ENCODE assay signal across 34 cellular contexts in genomic region chr5:9841516-9841915, GRCh38.
A peak's percentile ranks its signal among the peaks of the same experiment; 100 is the strongest.
DNase-seq lines count a peak whose midpoint lies in the region; ATAC-seq, FAIRE-seq and TF ChIP-seq lines count a peak whose summit lies in the region.
"Had no signal": no experiment of that assay in that cellular context is flagged by ENCODE, and none has a peak within 500 bp of the region (broad histone marks: within the 10 kb centered on the region; RNA-seq: fewer than 3 reads in every experiment).

No MANE protein-coding gene starts in this region.

- no peaks in the 10 kb centered on the region for H3K4me1 ChIP-seq in endodermal cell (ENCODE audit: control insufficient read depth, insufficient read depth, low read length)
- no peaks in the 10 kb centered on the region for H3K4me1 ChIP-seq in CD8-positive, alpha-beta T cell (ENCODE audit: insufficient read depth, low read length)
- no peaks in the 10 kb centered on the region for H3K4me1 ChIP-seq in CD8-positive, alpha-beta memory T cell (ENCODE audit: insufficient read depth, low read length)
- H3K4me1 ChIP-seq: A549; BE2C; BLaER1; BLaER1 treated with 17β-estradiol and CSF1 and Interleukin-3, amounts not matched to agents 10 nM and 100 nM; Caco-2 had no signal

- H3K27ac Mint-ChIP-seq in endodermal cell, result no peak overlapping the region
- H3K27ac Mint-ChIP-seq in CD8-positive, alpha-beta T cell, result no peak overlapping the region
- no peak overlapping the region for H3K27ac Mint-ChIP-seq in CD8-positive, alpha-beta memory T cell
- H3K27ac Mint-ChIP-seq: B cell; CD14-positive monocyte; CD4-positive, alpha-beta memory T cell; CD4-positive, alpha-beta T cell; CD4-positive, CD25-positive, alpha-beta regulatory T cell had no signal

- intact Hi-C loops in CD8-positive, alpha-beta T cell (cut with DNase I, micrococcal nuclease), result no loop called here

- in situ Hi-C loops in G401 (cut with HindIII; ENCODE audit: low sequenced_read_pairs), result no loop called here

- DNase-seq in G401 (ENCODE audit: low spot score) (peak; percentile 68), HTR-8/SVneo (ENCODE audit: insufficient read length, low spot score) (no peak), cerebellar cortex (ENCODE audit: low spot score) (peak; percentile 54), endodermal cell (peak; percentile 2), NCI-H1436 (lab: John Stamatoyannopoulos, UW) (no peak)
- no peak for DNase-seq in CD8-positive, alpha-beta T cell
- no peak for DNase-seq in CD8-positive, alpha-beta memory T cell
- DNase-seq in effector CD8-positive, alpha-beta T cell (lab: John Stamatoyannopoulos, UW), result no peak
- DNase-seq: 8988T; ACHN; AML-193; BE2C; Caco-2; Calu3; CD4-positive, alpha-beta memory T cell; CD4-positive, alpha-beta T cell; CD4-positive, CD25-positive, alpha-beta regulatory T cell; COR-L47; DMS 273 treated with DMSO at 0.1 percent for 48 hours; DMS153; DMS79; DMS79 treated with DMSO at 0.1 percent for 48 hours; DND-41; EL had no signal

- H3K9me3 Mint-ChIP-seq in endodermal cell, result peaks cover 47% of the 10 kb centered on the region
- peaks cover 11% of the 10 kb centered on the region for H3K9me3 Mint-ChIP-seq in CD8-positive, alpha-beta T cell
- H3K9me3 Mint-ChIP-seq in CD8-positive, alpha-beta memory T cell, result peaks cover 0 to 17% (median 7%) of the 10 kb centered on the region in 5 donors

- no peak for ATAC-seq in CD8-positive, alpha-beta T cell
- ATAC-seq: A549 had no signal

- FAIRE-seq in HTR-8/SVneo (lab: Jason Lieb, UNC), result peak; percentile 57
- FAIRE-seq: A204.1, A549, D721Med, G401.6 had no signal

- peaks cover 2% of the 10 kb centered on the region for H3K27me3 Mint-ChIP-seq in endodermal cell (ENCODE audit: insufficient read depth)
- H3K27me3 Mint-ChIP-seq in CD8-positive, alpha-beta T cell (ENCODE audit: low read depth), result peaks cover 2% of the 10 kb centered on the region
- H3K27me3 Mint-ChIP-seq in CD8-positive, alpha-beta memory T cell, result no peaks in the 10 kb centered on the region
- H3K27me3 Mint-ChIP-seq: B cell; CD4-positive, alpha-beta memory T cell; CD4-positive, alpha-beta T cell; CD4-positive, CD25-positive, alpha-beta regulatory T cell had no signal

- no peak for TF ChIP-seq CTCF in endodermal cell (conservative IDR thresholded peaks at IDR 0.05)
- no peak for TF ChIP-seq CTCF in CD8-positive, alpha-beta T cell (IDR thresholded peaks at IDR 0.05)

- peak overlapping the region; percentile 67 for H3K4me3 ChIP-seq in endodermal cell (ENCODE audit: low read length)
- no peak overlapping the region for H3K4me3 ChIP-seq in CD8-positive, alpha-beta T cell (ENCODE audit: low read depth, low read length)
- H3K4me3 ChIP-seq in CD8-positive, alpha-beta memory T cell (ENCODE audit: low read length), result no peak overlapping the region
- H3K4me3 ChIP-seq: A549; BLaER1; BLaER1 treated with 17β-estradiol and CSF1 and Interleukin-3, amounts not matched to agents 10 nM and 100 nM had no signal

- no peaks in the 10 kb centered on the region for H3K27me3 ChIP-seq in endodermal cell (ENCODE audit: control insufficient read depth, insufficient read depth, low read length, poor library complexity, severe bottlenecking)
- H3K27me3 ChIP-seq in CD8-positive, alpha-beta T cell (ENCODE audit: insufficient read depth, low read length), result no peaks in the 10 kb centered on the region
- H3K27me3 ChIP-seq in CD8-positive, alpha-beta memory T cell (ENCODE audit: insufficient read depth, low read length, poor library complexity, severe bottlenecking), result no peaks in the 10 kb centered on the region
- H3K27me3 ChIP-seq: BE2C; BLaER1; BLaER1 treated with 17β-estradiol and CSF1 and Interleukin-3, amounts not matched to agents 10 nM and 100 nM had no signal

- H3K36me3 Mint-ChIP-seq in endodermal cell (ENCODE audit: low read depth), result peaks cover 26% of the 10 kb centered on the region
- no peaks in the 10 kb centered on the region for H3K36me3 Mint-ChIP-seq in CD8-positive, alpha-beta T cell
- H3K36me3 Mint-ChIP-seq in CD8-positive, alpha-beta memory T cell, result peaks cover 0 to 1% (median 0%) of the 10 kb centered on the region in 3 donors
- H3K36me3 Mint-ChIP-seq: CD14-positive monocyte; CD4-positive, alpha-beta memory T cell; CD4-positive, CD25-positive, alpha-beta regulatory T cell had no signal

- H3K36me3 ChIP-seq in endodermal cell (ENCODE audit: control insufficient read depth, insufficient read depth, low read length), result peaks cover 14% of the 10 kb centered on the region
- no peaks in the 10 kb centered on the region for H3K36me3 ChIP-seq in CD8-positive, alpha-beta T cell (ENCODE audit: insufficient read depth, low read length)
- no peaks in the 10 kb centered on the region for H3K36me3 ChIP-seq in CD8-positive, alpha-beta memory T cell (ENCODE audit: insufficient read depth, low read length)
- H3K36me3 ChIP-seq: BE2C; BLaER1; BLaER1 treated with 17β-estradiol and CSF1 and Interleukin-3, amounts not matched to agents 10 nM and 100 nM had no signal

- H3K9me3 ChIP-seq in endodermal cell (ENCODE audit: control insufficient read depth, low read length), result peaks cover 54% of the 10 kb centered on the region
- no peaks in the 10 kb centered on the region for H3K9me3 ChIP-seq in CD8-positive, alpha-beta T cell (ENCODE audit: low read length)
- no peaks in the 10 kb centered on the region for H3K9me3 ChIP-seq in CD8-positive, alpha-beta memory T cell (ENCODE audit: low read length)
- H3K9me3 ChIP-seq: A549, BE2C, BLaER1 had no signal

- H3K4me1 Mint-ChIP-seq in endodermal cell, result no peaks in the 10 kb centered on the region
- no peaks in the 10 kb centered on the region for H3K4me1 Mint-ChIP-seq in CD8-positive, alpha-beta T cell (ENCODE audit: low read depth)
- no peaks in the 10 kb centered on the region for H3K4me1 Mint-ChIP-seq in CD8-positive, alpha-beta memory T cell
- H3K4me1 Mint-ChIP-seq: B cell; CD14-positive monocyte; CD4-positive, alpha-beta memory T cell; CD4-positive, CD25-positive, alpha-beta regulatory T cell had no signal

- no peak overlapping the region for H3K27ac ChIP-seq in endodermal cell (ENCODE audit: low read depth, low read length)
- no peak overlapping the region for H3K27ac ChIP-seq in CD8-positive, alpha-beta T cell (ENCODE audit: low read depth, low read length)
- no peak overlapping the region for H3K27ac ChIP-seq in CD8-positive, alpha-beta memory T cell (ENCODE audit: low read depth, low read length)
- H3K27ac ChIP-seq: 22Rv1; A549; BLaER1; BLaER1 treated with 17β-estradiol and CSF1 and Interleukin-3, amounts not matched to agents 10 nM and 100 nM; C4-2B had no signal

- H3K4me3 Mint-ChIP-seq in endodermal cell, result no peak overlapping the region
- H3K4me3 Mint-ChIP-seq in CD8-positive, alpha-beta T cell, result no peak overlapping the region
- H3K4me3 Mint-ChIP-seq in CD8-positive, alpha-beta memory T cell, result no peak overlapping the region
- H3K4me3 Mint-ChIP-seq: B cell; CD14-positive monocyte; CD4-positive, alpha-beta memory T cell; CD4-positive, alpha-beta T cell; CD4-positive, CD25-positive, alpha-beta regulatory T cell had no signal

- CTCF ChIA-PET in CD8-positive, alpha-beta T cell (lab: Charles Lee), result no interaction called here
- CTCF ChIA-PET in CD8-positive, alpha-beta memory T cell (lab: Charles Lee), result no interaction called here

- no peak overlapping the region for H3K9ac ChIP-seq in endodermal cell (ENCODE audit: extremely low read depth, low read length, poor library complexity, severe bottlenecking)
- H3K9ac ChIP-seq: BLaER1; BLaER1 treated with 17β-estradiol and CSF1 and Interleukin-3, amounts not matched to agents 10 nM and 100 nM had no signal

- POLR2A ChIA-PET in CD8-positive, alpha-beta T cell (lab: Charles Lee), result no interaction called here
- POLR2A ChIA-PET in CD8-positive, alpha-beta memory T cell (lab: Charles Lee), result no interaction called here

Comparison
In these comparisons a context has a peak if more than half of its experiments do, and no peak if none do; other contexts are left out.
1. DNase-seq: peak in G401 (single experiment), cerebellar cortex (single experiment) and endodermal cell (single experiment); none in HTR-8/SVneo (single experiment), NCI-H1436 (single experiment), CD8-positive, alpha-beta T cell (0 of 7), CD8-positive, alpha-beta memory T cell (0 of 5) and effector CD8-positive, alpha-beta T cell (single experiment).